8 cellular contexts compared by ENCODE assay signal in genomic region chr14:35046048-35046750, GRCh38. TPM values are rescaled to one million over a fixed set of nuclear protein-coding genes. Genes with fewer than 3 reads are reported as not detected.
DNase-seq lines count a peak whose midpoint lies in the region; ATAC-seq lines count a peak whose summit lies in the region.

A gene with protein sequence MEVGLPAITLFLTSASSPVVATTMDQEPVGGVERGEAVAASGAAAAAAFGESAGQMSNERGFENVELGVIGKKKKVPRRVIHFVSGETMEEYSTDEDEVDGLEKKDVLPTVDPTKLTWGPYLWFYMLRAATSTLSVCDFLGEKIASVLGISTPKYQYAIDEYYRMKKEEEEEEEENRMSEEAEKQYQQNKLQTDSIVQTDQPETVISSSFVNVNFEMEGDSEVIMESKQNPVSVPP (plus strand): TSS chr14:35046272. CDS start chr14:35046464, 192 bp downstream.

- peak; percentile 90 for DNase-seq in COLO829 (ENCODE audit: low spot score)
- peak; percentile 95 for DNase-seq in HT1080 (ENCODE audit: low read depth)
- DNase-seq in NOMO-1 (lab: John Stamatoyannopoulos, UW; ENCODE audit: unreplicated experiment in 2 of 2) = peak; percentile 98
- DNase-seq in effector CD8-positive, alpha-beta T cell (lab: John Stamatoyannopoulos, UW) = peak; percentile 99
- DNase-seq in lung microvascular endothelial cell (ENCODE audit: low read depth in 2 of 2) = peak; percentile 96 to 99
- peak; percentile 95 to 96 (median 95) for DNase-seq in stimulated activated CD4-positive, alpha-beta T cell treated with anti-CD3 and anti-CD28 coated beads, TNF-alpha, amount 100 ng/mL, for 4 hours (ENCODE audit: low read depth in 3 of 3)

- POLR2A ChIA-PET in activated CD8-positive, alpha-beta memory T cell treated with anti-CD3 and anti-CD28 coated beads for 36 hours (lab: Charles Lee) = interaction anchor here (0.5 to 2.4 kb wide), 11 partner anchors 8 to 358 kb away, joined by 3 to 32 read pairs (median 6); partner anchors contain the start of genes NFKBIA, PPP2R3C, PRORP and PSMA6

- peak; percentile 89 for ATAC-seq in GM21367 (IDR thresholded peaks at IDR 0.05; ENCODE audit: unreplicated experiment)

- CTCF ChIA-PET in activated CD8-positive, alpha-beta memory T cell treated with anti-CD3 and anti-CD28 coated beads for 36 hours (lab: Charles Lee) = interaction anchor here (0.6 to 1.5 kb wide), 5 partner anchors 16 to 428 kb away, joined by 3 read pairs; partner anchors contain the start of gene CFL2

RNA-seq across cellular contexts. Expression of the gene that starts here (rescaled TPM):
- 32.7 and 47.5 TPM in 2 replicates for total RNA-seq in HT1080 (2014; rRNA removed; shearing (Covaris generic))
- polyA plus RNA-seq in HT1080 (2015; cell fraction: cytosol; rRNA removed) = 31.7 and 33.0 TPM in 2 replicates
- polyA plus RNA-seq in HT1080 (2015; cell fraction: nucleus; rRNA removed) = 10.6 and 11.4 TPM in 2 replicates
- 10 to 100 TPM; 37.1 to 40.1 TPM for total RNA-seq in activated CD8-positive, alpha-beta memory T cell treated with anti-CD3 and anti-CD28 coated beads for 36 hours
- total RNA-seq in lung microvascular endothelial cell = 30.6 and 32.7 TPM in 2 replicates

Comparison
In these comparisons a context has a peak if more than half of its experiments do, and no peak if none do; other contexts are left out.
1. Peak in every context shown above with its lines: DNase-seq and ATAC-seq.